Comparison of ENCODE assay signal across 22 cellular contexts in genomic region chr16:4138735-4139134, GRCh38. TPM values are rescaled to one million over a fixed set of nuclear protein-coding genes. Genes with fewer than 3 reads are reported as not detected.
DNase-seq lines count a peak whose midpoint lies in the region; ATAC-seq and TF ChIP-seq lines count a peak whose summit lies in the region.
"Had no signal": no experiment of that assay in that cellular context is flagged by ENCODE, and none has a peak within 500 bp of the region (broad histone marks: within the 10 kb centered on the region; RNA-seq: fewer than 3 reads in every experiment).

No MANE protein-coding gene starts in this region.

- peaks cover 4% of the 10 kb centered on the region for H3K4me1 Mint-ChIP-seq in activated naive CD4-positive, alpha-beta T cell treated with anti-CD3 and anti-CD28 coated beads, Interleukin-2, amount 50 U/mL, for 24 hours
- H3K4me1 Mint-ChIP-seq in mesothelial cell of epicardium = peaks cover 25% of the 10 kb centered on the region

- no peaks in the 10 kb centered on the region for H3K36me3 Mint-ChIP-seq in activated naive CD4-positive, alpha-beta T cell treated with anti-CD3 and anti-CD28 coated beads, Interleukin-2, amount 50 U/mL, for 24 hours
- no peaks in the 10 kb centered on the region for H3K36me3 Mint-ChIP-seq in activated naive CD4-positive, alpha-beta T cell treated with anti-CD3 and anti-CD28 coated beads, Interleukin-2, amount 50 U/mL, for 72 hours
- peaks cover 6% of the 10 kb centered on the region for H3K36me3 Mint-ChIP-seq in mesothelial cell of epicardium

- DNase-seq in activated naive CD4-positive, alpha-beta T cell treated with anti-CD3 and anti-CD28 coated beads, Interleukin-2, amount 50 U/mL, for 72 hours (ENCODE audit: low spot score in 2 of 2) = no peak
- DNase-seq in HT1080 (ENCODE audit: low read depth) (peak; percentile 44), amniotic epithelial cell (ENCODE audit: low read depth) (peak; percentile 53), mesothelial cell of epicardium (ENCODE audit: low spot score in 2 of 2, unreplicated experiment in 2 of 2) (no peak), HEK293T (ENCODE audit: extremely low spot score) (no peak), NCI-H1436 treated with DMSO at 0.1 percent for 48 hours (lab: John Stamatoyannopoulos, UW) (no peak), head of caudate nucleus (no peak)
- DNase-seq: Calu3, DMS79 treated with DMSO at 0.1 percent for 48 hours, GOT3, KG1, NCI-H1048, NCI-H1417, NCI-H1694 treated with DMSO at 0.1 percent for 48 hours, NCI-H2081, NCI-H2227 treated with DMSO at 0.1 percent for 48 hours, NCI-H526 treated with DMSO at 0.1 percent for 48 hours, OCI-M1, Peyer's patch, SK-N-SH, SW 1271 had no signal

- H3K27ac Mint-ChIP-seq in activated naive CD4-positive, alpha-beta T cell treated with anti-CD3 and anti-CD28 coated beads, Interleukin-2, amount 50 U/mL, for 24 hours = peak overlapping the region; percentile 23
- peak overlapping the region in 1 of 2 donors; percentile 88 for H3K27ac Mint-ChIP-seq in activated naive CD4-positive, alpha-beta T cell treated with anti-CD3 and anti-CD28 coated beads, Interleukin-2, amount 50 U/mL, for 72 hours
- peak overlapping the region; percentile 34 for H3K27ac Mint-ChIP-seq in mesothelial cell of epicardium

- no peaks in the 10 kb centered on the region for H3K9me3 Mint-ChIP-seq in activated naive CD4-positive, alpha-beta T cell treated with anti-CD3 and anti-CD28 coated beads, Interleukin-2, amount 50 U/mL, for 24 hours
- H3K9me3 Mint-ChIP-seq in activated naive CD4-positive, alpha-beta T cell treated with anti-CD3 and anti-CD28 coated beads, Interleukin-2, amount 50 U/mL, for 72 hours = peaks cover 0 to 5% of the 10 kb centered on the region in 2 donors
- peaks cover 10% of the 10 kb centered on the region for H3K9me3 Mint-ChIP-seq in mesothelial cell of epicardium

- ATAC-seq in activated naive CD4-positive, alpha-beta T cell treated with anti-CD3 and anti-CD28 coated beads, Interleukin-2, amount 50 U/mL, for 72 hours = no peak

- TF ChIP-seq CTCF in mesothelial cell of epicardium (IDR thresholded peaks at IDR 0.05; ENCODE audit: unreplicated experiment) = no peak

- POLR2A ChIA-PET in HEK293T (lab: Yijun Ruan, JAX) = no interaction called here

- no peak overlapping the region for H3K4me3 Mint-ChIP-seq in activated naive CD4-positive, alpha-beta T cell treated with anti-CD3 and anti-CD28 coated beads, Interleukin-2, amount 50 U/mL, for 24 hours
- H3K4me3 Mint-ChIP-seq in mesothelial cell of epicardium = no peak overlapping the region

- H3K27me3 Mint-ChIP-seq in activated naive CD4-positive, alpha-beta T cell treated with anti-CD3 and anti-CD28 coated beads, Interleukin-2, amount 50 U/mL, for 24 hours = peaks cover 2% of the 10 kb centered on the region
- no peaks in the 10 kb centered on the region for H3K27me3 Mint-ChIP-seq in mesothelial cell of epicardium (ENCODE audit: low read depth)

- intact Hi-C loops in head of caudate nucleus (cut with DNase I) = no loop called here

- CTCF ChIA-PET in HEK293T (lab: Yijun Ruan, JAX) = no interaction called here

TF ChIP-seq in HEK293T, 16 proteins besides CTCF, POLR2A, EP300 and RAD21:
- no peak for TF ChIP-seq ELF4 (IDR thresholded peaks at IDR 0.05)
- TF ChIP-seq LEF1 (IDR thresholded peaks at IDR 0.05; ENCODE audit: borderline replicate concordance) = no peak
- TF ChIP-seq PKNOX1 (IDR thresholded peaks at IDR 0.05) = no peak
- no peak for TF ChIP-seq FOXK2 (IDR thresholded peaks at IDR 0.05)
- TF ChIP-seq FOXM1 (IDR thresholded peaks at IDR 0.05; ENCODE audit: borderline replicate concordance) = no peak
- no peak for TF ChIP-seq CTBP1 (IDR thresholded peaks at IDR 0.05; ENCODE audit: borderline replicate concordance)
- no peak for TF ChIP-seq FOXA1 (IDR thresholded peaks at IDR 0.05)
- no peak for TF ChIP-seq L3MBTL2 (conservative IDR thresholded peaks at IDR 0.05)
- TF ChIP-seq SP1 (IDR thresholded peaks at IDR 0.05) = no peak
- TF ChIP-seq HDGF (IDR thresholded peaks at IDR 0.05; ENCODE audit: borderline replicate concordance) = no peak
- TF ChIP-seq ARNT (IDR thresholded peaks at IDR 0.05) = no peak
- TF ChIP-seq ZNF384 (IDR thresholded peaks at IDR 0.05) = no peak
- no peak for TF ChIP-seq SUZ12 (IDR thresholded peaks at IDR 0.05)
- TF ChIP-seq BHLHE40 (IDR thresholded peaks at IDR 0.05; ENCODE audit: borderline replicate concordance) = no peak
- TF ChIP-seq TARDBP (IDR thresholded peaks at IDR 0.05) = no peak
- TF ChIP-seq NFRKB (IDR thresholded peaks at IDR 0.05) = no peak

RNA-seq across cellular contexts. Expression of gene ADCY9, which starts 22.5 kb away (rescaled TPM):
- 1 to 10 TPM; 4.8 to 8.9 TPM for total RNA-seq in activated naive CD4-positive, alpha-beta T cell treated with anti-CD3 and anti-CD28 coated beads, Interleukin-2, amount 50 U/mL, for 72 hours
- total RNA-seq in HT1080 (2014; rRNA removed; shearing (Covaris generic)) = 7.9 and 8.7 TPM in 2 replicates
- 5.3 and 5.7 TPM in 2 replicates for polyA plus RNA-seq in HT1080 (2015; cell fraction: cytosol; rRNA removed)
- polyA plus RNA-seq in HT1080 (2015; cell fraction: nucleus; rRNA removed) = 5.8 and 7.4 TPM in 2 replicates
- total RNA-seq in mesothelial cell of epicardium = 10.4 to 13.8 TPM (median 13.1 TPM) in 3 replicates

Comparison
In these comparisons a context has a peak if more than half of its experiments do, and no peak if none do; other contexts are left out.
1. DNase-seq: peak in HT1080 (single experiment) and amniotic epithelial cell (single experiment); none in activated naive CD4-positive, alpha-beta T cell treated with anti-CD3 and anti-CD28 coated beads, Interleukin-2, amount 50 U/mL, for 72 hours (0 of 2), mesothelial cell of epicardium (0 of 2), HEK293T (single experiment), NCI-H1436 treated with DMSO at 0.1 percent for 48 hours (single experiment) and head of caudate nucleus (0 of 42).